8 cellular contexts compared by ENCODE assay signal in genomic region chr17:81832608-81833159, GRCh38. TPM values are rescaled to one million over a fixed set of nuclear protein-coding genes. Genes with fewer than 3 reads are reported as not detected.
A peak's percentile ranks its signal among the peaks of the same experiment; 100 is the strongest.
DNase-seq lines count a peak whose midpoint lies in the region; ATAC-seq, FAIRE-seq and TF ChIP-seq lines count a peak whose summit lies in the region.

No MANE protein-coding gene starts in this region.

- no peaks in the 10 kb centered on the region for H3K9me3 ChIP-seq in pancreas

- ATAC-seq in GM21367 (IDR thresholded peaks at IDR 0.05; ENCODE audit: unreplicated experiment): peak; percentile 7
- peak; percentile 17 to 80 (median 33) for ATAC-seq in pancreas

- H3K4me3 Mint-ChIP-seq in CD14-positive monocyte (peak overlapping the region; percentile 90 to 92), IgD-negative memory B cell (peak overlapping the region; percentile 85 to 95 (median 90))

- H3K4me1 ChIP-seq in pancreas: peaks cover 4 to 9% (median 7%) of the 10 kb centered on the region in 3 donors

- FAIRE-seq in pancreas (lab: Jason Lieb, UNC) (no peak), frontal cortex (lab: Jason Lieb, UNC) (no peak)

- DNase-seq in CD14-positive monocyte (ENCODE audit: low spot score) (no peak), activated T-cell treated with anti-CD3 and anti-CD28 coated beads for 48 hours (ENCODE audit: low read depth) (peak; percentile 50), foreskin fibroblast (peak; percentile 18 to 66), pancreas (peak in 1 of 6 donors; percentile 83), DMS53 (lab: John Stamatoyannopoulos, UW) (no peak), frontal cortex (ENCODE audit: low spot score in 2 of 2) (no peak)

- H3K27me3 ChIP-seq in pancreas: no peaks in the 10 kb centered on the region

- H3K9me3 Mint-ChIP-seq in CD14-positive monocyte (peaks cover 0 to 2% (median 0%) of the 10 kb centered on the region in 7 donors), IgD-negative memory B cell (no peaks in the 10 kb centered on the region)

- TF ChIP-seq CTCF in CD14-positive monocyte (IDR thresholded peaks at IDR 0.05) (no peak), foreskin fibroblast (IDR thresholded peaks at IDR 0.05; ENCODE audit: low read depth, low read length) (no peak), pancreas (IDR thresholded peaks at IDR 0.05) (no peak)

- peaks cover 46% of the 10 kb centered on the region for H3K4me1 Mint-ChIP-seq in CD14-positive monocyte
- H3K4me1 Mint-ChIP-seq in IgD-negative memory B cell: peaks cover 7 to 18% (median 14%) of the 10 kb centered on the region in 3 donors

- H3K27ac ChIP-seq in pancreas: peak overlapping the region; percentile 69 to 90 (median 78)

- H3K27ac Mint-ChIP-seq in CD14-positive monocyte (peak overlapping the region; percentile 90 to 99 (median 96)), IgD-negative memory B cell (peak overlapping the region; percentile 83 to 96 (median 92))

- no peaks in the 10 kb centered on the region for H3K36me3 ChIP-seq in pancreas

- H3K4me3 ChIP-seq in foreskin fibroblast (ENCODE audit: low read depth in 1 of 2, low read length in 2 of 2): peak overlapping the region; percentile 63 to 67
- H3K4me3 ChIP-seq in pancreas: peak overlapping the region; percentile 63 to 90 (median 85)

- H3K27me3 Mint-ChIP-seq in CD14-positive monocyte (ENCODE audit: low read depth in 3 of 3) (peaks cover 0 to 1% (median 0%) of the 10 kb centered on the region in 3 donors), IgD-negative memory B cell (no peaks in the 10 kb centered on the region)

- intact Hi-C loops in CD14-positive monocyte (cut with micrococcal nuclease) (loop anchor here (2.0 to 5.0 kb wide), 3 partner anchors 28 to 40 kb away; partner anchors contain the start of genes ARHGDIA (in 2 of the 2) and P4HB (in 1 of the 2)), pancreas (cut with DNase I) (no loop called here)

- WGBS in pancreas, 2 donors: 0 to 1% methylated on average over 24 to 65 of the region's 65 CpGs

- H3K36me3 Mint-ChIP-seq in CD14-positive monocyte (peaks cover 0 to 4% of the 10 kb centered on the region in 2 donors), IgD-negative memory B cell (no peaks in the 10 kb centered on the region)

RNA-seq across cellular contexts. Expression of gene MCRIP1, which starts 0.4 kb away (rescaled TPM):
- polyA plus RNA-seq in CD14-positive monocyte (10 to 100 TPM; 48.5 to 63.0 TPM), IgD-negative memory B cell (66.4 TPM), pancreas (100 to 1,000 TPM; 133 to 203 TPM)
- total RNA-seq in pancreas (10 to 100 TPM; 28.9 to 64.0 (median 50.2) TPM), frontal cortex (86.4 TPM)

RNA-seq across cellular contexts. Expression of gene PPP1R27, which starts 2.2 kb away (rescaled TPM):
- under 1 TPM; 0.22 to 0.33 TPM for polyA plus RNA-seq in CD14-positive monocyte
- polyA plus RNA-seq in IgD-negative memory B cell: not detected
- total RNA-seq in pancreas: under 1 TPM in 1 of 6 donors, not detected in 5; 0.19 TPM
- polyA plus RNA-seq in pancreas: 1 to 10 TPM; 1.1 to 1.5 TPM
- not detected for total RNA-seq in frontal cortex

RNA-seq across cellular contexts. Expression of gene P4HB, which starts 27.7 kb away (rescaled TPM):
- polyA plus RNA-seq in CD14-positive monocyte: 100 to 1,000 TPM; 291 to 297 TPM
- polyA plus RNA-seq in IgD-negative memory B cell: 177 TPM
- 1,000 to 10,000 TPM; 1,057 to 2,130 (median 1,556) TPM for total RNA-seq in pancreas
- 1,000 to 10,000 TPM in 1 of 2 donors, 100 to 1,000 TPM in 1; 876 to 1,399 TPM for polyA plus RNA-seq in pancreas
- 66.0 TPM for total RNA-seq in frontal cortex

RNA-seq across cellular contexts. Expression of gene GCGR, which starts 28.7 kb away (rescaled TPM):
- polyA plus RNA-seq in CD14-positive monocyte (not detected), IgD-negative memory B cell (not detected), pancreas (10 to 100 TPM in 1 of 2 donors, 1 to 10 TPM in 1; 7.3 to 22.7 TPM)
- total RNA-seq in pancreas (1 to 10 TPM in 2 of 6 donors, under 1 TPM in 3, not detected in 1; 0.28 to 2.1 (median 0.79) TPM), frontal cortex (not detected)

RNA-seq across cellular contexts. Expression of gene ARHGDIA, which starts 38.5 kb away (rescaled TPM):
- polyA plus RNA-seq in CD14-positive monocyte (10 to 100 TPM; 86.3 to 97.2 TPM), IgD-negative memory B cell (163 TPM), pancreas (100 to 1,000 TPM; 157 to 225 TPM)
- total RNA-seq in pancreas (100 to 1,000 TPM in 5 of 6 donors, 10 to 100 TPM in 1; 99.5 to 170 (median 160) TPM), frontal cortex (22.4 TPM)

Comparison
In these comparisons a context has a peak if more than half of its experiments do, and no peak if none do; other contexts are left out.
1. DNase-seq: peak in activated T-cell treated with anti-CD3 and anti-CD28 coated beads for 48 hours (single experiment) and foreskin fibroblast (2 of 2); none in CD14-positive monocyte (single experiment), DMS53 (single experiment) and frontal cortex (0 of 2).
2. intact Hi-C loops: an anchor here in CD14-positive monocyte (2.0 to 5.0 kb wide); none called in pancreas.